16 cellular contexts compared by ENCODE assay signal in genomic region chr10:71595649-71596048, GRCh38.
DNase-seq lines count a peak whose midpoint lies in the region; ATAC-seq, FAIRE-seq and TF ChIP-seq lines count a peak whose summit lies in the region.
"Had no signal": no experiment of that assay in that cellular context is flagged by ENCODE, and none has a peak within 500 bp of the region (broad histone marks: within the 10 kb centered on the region; RNA-seq: fewer than 3 reads in every experiment).

No MANE protein-coding gene starts in this region.

- no peaks in the 10 kb centered on the region for H3K79me1 ChIP-seq in neuronal stem cell (ENCODE audit: low read depth, low read length)

- H2BK5ac ChIP-seq in neuronal stem cell (ENCODE audit: low read length), result no peak overlapping the region

- H3K79me2 ChIP-seq in K562 (ENCODE audit: control insufficient read depth, insufficient read depth, low read length), result no peaks in the 10 kb centered on the region

- TF ChIP-seq CTCF in WERI-Rb-1 (IDR thresholded peaks at IDR 0.05; ENCODE audit: low read depth, low read length) (no peak), K562 (IDR thresholded peaks at IDR 0.05 in 2 of 3, conservative IDR thresholded peaks at IDR 0.05 in 1 of 3; ENCODE audit: insufficient read depth in 2 of 3, low read depth in 1 of 3, low read length in 3 of 3) (no peak), dorsolateral prefrontal cortex (IDR thresholded peaks at IDR 0.05 in 54 of 56, conservative IDR thresholded peaks at IDR 0.05 in 2 of 56; ENCODE audit: low read depth in 1 of 56, partially characterized antibody in 56 of 56) (no peak)

- TF ChIP-seq EP300 in K562 (IDR thresholded peaks at IDR 0.05; ENCODE audit: low read length), result no peak

- no peak overlapping the region for H2AK5ac ChIP-seq in neuronal stem cell (ENCODE audit: low read depth, low read length)

- H3K27me3 ChIP-seq in WERI-Rb-1 (ENCODE audit: insufficient read depth, low read depth, severe bottlenecking) (no peaks in the 10 kb centered on the region), K562 (ENCODE audit: control insufficient read depth in 2 of 2, insufficient read depth in 2 of 2, low read length in 2 of 2) (no peaks in the 10 kb centered on the region; a peak in 1 of 5 replicates), neuronal stem cell (ENCODE audit: control insufficient read depth in 3 of 3, insufficient read depth in 3 of 3, low read depth in 1 of 3, low read length in 3 of 3) (peaks cover 0 to 4% (median 0%) of the 10 kb centered on the region in 3 experiments), dorsolateral prefrontal cortex (no peaks in the 10 kb centered on the region)
- H3K27me3 ChIP-seq: BE2C had no signal

- no peak overlapping the region for H4K91ac ChIP-seq in neuronal stem cell (ENCODE audit: low read depth, low read length, poor library complexity)

- WGBS in K562 (ENCODE audit: insufficient coverage, low coverage, missing lambda C conversion rate), result 76% methylated on average over 7 of the region's 7 CpGs
- WGBS in neuronal stem cell (ENCODE audit: extremely low coverage in 2 of 2, insufficient read length in 2 of 2, insufficient replicate concordance in 1 of 2), 2 donors, result no CpG with 5 or more reads among the region's 7 CpGs

- H3K27ac ChIP-seq in WERI-Rb-1 (peak overlapping the region; percentile 74), K562 (ENCODE audit: extremely low read depth, low read depth, low read length) (no peak overlapping the region), neuronal stem cell (replicated peaks; ENCODE audit: low read length) (no peak overlapping the region), dorsolateral prefrontal cortex (no peak overlapping the region)

- no peak overlapping the region for H2AFZ ChIP-seq in K562 (ENCODE audit: low read depth, low read length)
- no peak overlapping the region for H2AFZ ChIP-seq in neuronal stem cell (ENCODE audit: low read length)
- H2AFZ ChIP-seq: GM23338 had no signal

- H3K9ac ChIP-seq in K562 (ENCODE audit: insufficient read depth in 1 of 2, low read depth in 2 of 2, low read length in 2 of 2) (0 out of 4 replicates have a peak overlapping the region, but pooled peaks of 1 of the 2 experiments have one; percentile 24), neuronal stem cell (ENCODE audit: low read depth, low read length, poor library complexity) (no peak overlapping the region)

- intact Hi-C loops in K562 (cut with micrococcal nuclease), result no loop called here
- intact Hi-C loops in dorsolateral prefrontal cortex (cut with DNase I), result no loop called here

- no peaks in the 10 kb centered on the region for H4K20me1 ChIP-seq in K562 (replicated peaks; ENCODE audit: control insufficient read depth, insufficient read depth, low read length)

- BruUV-seq in K562 (replicated peaks; lab: Mats Ljungman, UMichigan), result no TSS peak

- FAIRE-seq in K562 (lab: Jason Lieb, UNC), result peak; percentile 37
- FAIRE-seq: A204.1, GM19239, H54 had no signal

- H3K4ac ChIP-seq in neuronal stem cell (ENCODE audit: low read length), result no peak overlapping the region

- no peak for TF ChIP-seq POLR2A in K562 (conservative IDR thresholded peaks at IDR 0.05)

- H2BK12ac ChIP-seq in neuronal stem cell (ENCODE audit: low read length), result no peak overlapping the region

- no peak overlapping the region for H3K23ac ChIP-seq in neuronal stem cell (ENCODE audit: low read depth, low read length, poor library complexity)

- no peaks in the 10 kb centered on the region for H3K9me1 ChIP-seq in K562 (ENCODE audit: control insufficient read depth, insufficient read depth, low read length)

- H2BK120ac ChIP-seq in neuronal stem cell (ENCODE audit: low read depth, low read length), result no peak overlapping the region

- peak overlapping the region; percentile 12 for H2BK15ac ChIP-seq in neuronal stem cell (ENCODE audit: low read length)

- H3K9me3 ChIP-seq in WERI-Rb-1 (ENCODE audit: severe bottlenecking), result no peaks in the 10 kb centered on the region
- H3K9me3 ChIP-seq in K562 (replicated peaks; ENCODE audit: control insufficient read depth, insufficient read depth, low read depth, low read length), result no peaks in the 10 kb centered on the region
- H3K9me3 ChIP-seq in neuronal stem cell (replicated peaks in 1 of 2; ENCODE audit: control insufficient read depth in 2 of 2, insufficient read depth in 1 of 2, low read depth in 1 of 2, low read length in 2 of 2), result no peaks in the 10 kb centered on the region
- H3K9me3 ChIP-seq: BE2C had no signal

- H3K4me1 ChIP-seq in K562 (replicated peaks in 1 of 2; ENCODE audit: control insufficient read depth in 2 of 2, insufficient read depth in 2 of 2, low read length in 2 of 2), result peaks cover 7 to 22% of the 10 kb centered on the region in 2 experiments
- H3K4me1 ChIP-seq in neuronal stem cell (ENCODE audit: control insufficient read depth in 2 of 2, insufficient read depth in 1 of 2, low read depth in 1 of 2, low read length in 2 of 2), result peaks cover 0 to 2% of the 10 kb centered on the region in 2 donors
- H3K4me1 ChIP-seq: BE2C had no signal

- no peak overlapping the region for H3K4me3 ChIP-seq in WERI-Rb-1 (ENCODE audit: low read depth, low read length)
- H3K4me3 ChIP-seq in K562, result no peak overlapping the region
- H3K4me3 ChIP-seq in neuronal stem cell (ENCODE audit: low read length in 2 of 2), result no peak overlapping the region
- H3K4me3 ChIP-seq in dorsolateral prefrontal cortex, result no peak overlapping the region
- H3K4me3 ChIP-seq: GM23338 had no signal

- POLR2A ChIA-PET in K562 (lab: Yijun Ruan, JAX), result no interaction called here

- no peak overlapping the region for H3K4me2 ChIP-seq in K562 (ENCODE audit: insufficient read depth, low read length)
- no peak overlapping the region for H3K4me2 ChIP-seq in neuronal stem cell (ENCODE audit: insufficient read depth, low read length, poor library complexity, severe bottlenecking)
- H3K4me2 ChIP-seq: GM23338 had no signal

- in situ Hi-C loops in K562 (cut with MboI), result no loop called here

- no peak overlapping the region for H4K8ac ChIP-seq in neuronal stem cell (ENCODE audit: low read depth, low read length)

- H3K14ac ChIP-seq in neuronal stem cell (ENCODE audit: low read length), result no peak overlapping the region

- TF ChIP-seq RAD21 in K562 (CRISPR knock-in tag; conservative IDR thresholded peaks at IDR 0.05 in 1 of 2, IDR thresholded peaks at IDR 0.05 in 1 of 2), result no peak

- ATAC-seq in K562 (no peak), HG02763 (IDR thresholded peaks at IDR 0.05; ENCODE audit: unreplicated experiment) (no peak)
- ATAC-seq: GM23338 had no signal

- DNase-seq in WERI-Rb-1, result no peak
- no peak for DNase-seq in K562 (ENCODE audit: extremely low read depth in 1 of 4, low spot score in 3 of 4)
- DNase-seq in neuronal stem cell (ENCODE audit: low spot score), result no peak
- DNase-seq in dorsolateral prefrontal cortex, result no peak
- no peak for DNase-seq in pons (ENCODE audit: low spot score)
- DNase-seq: ACHN; BE2C; CD4-positive, alpha-beta memory T cell; DMS79 treated with DMSO at 0.1 percent for 48 hours; GF-D8; HCEC 1CT had no signal

- H3K36me3 ChIP-seq in WERI-Rb-1 (peaks cover 61% of the 10 kb centered on the region), K562 (ENCODE audit: control insufficient read depth, insufficient read depth, low read length) (no peaks in the 10 kb centered on the region), neuronal stem cell (replicated peaks in 1 of 2; ENCODE audit: control insufficient read depth in 2 of 2, insufficient read depth in 2 of 2, low read length in 2 of 2) (no peaks in the 10 kb centered on the region)
- H3K36me3 ChIP-seq: BE2C had no signal

- CTCF ChIA-PET in K562 (lab: Yijun Ruan, JAX; ENCODE audit: low intra/inter-chr PET ratio), result no interaction called here

- H3K18ac ChIP-seq in neuronal stem cell (ENCODE audit: low read length), result no peak overlapping the region

TF ChIP-seq in K562, 482 proteins besides CTCF, POLR2A, EP300 and RAD21 (continues in another document):
- TF ChIP-seq CCAR2 (IDR thresholded peaks at IDR 0.05; ENCODE audit: low read depth, low read length), result no peak
- peak; percentile 55; the same call in 1 of the 2 replicates for TF ChIP-seq RAD51 (IDR thresholded peaks at IDR 0.05; ENCODE audit: borderline replicate concordance, low read depth)
- no peak for TF ChIP-seq ZNF384 (IDR thresholded peaks at IDR 0.05; ENCODE audit: low read depth, low read length)
- no peak for TF ChIP-seq SAFB (IDR thresholded peaks at IDR 0.05; ENCODE audit: borderline replicate concordance, low read depth, low read length)
- no peak for TF ChIP-seq FOS (IDR thresholded peaks at IDR 0.05; ENCODE audit: extremely low read depth, insufficient read length)
- no peak for TF ChIP-seq TBL1XR1 (IDR thresholded peaks at IDR 0.05; ENCODE audit: low read length in 2 of 2)
- TF ChIP-seq, protein P1, sequence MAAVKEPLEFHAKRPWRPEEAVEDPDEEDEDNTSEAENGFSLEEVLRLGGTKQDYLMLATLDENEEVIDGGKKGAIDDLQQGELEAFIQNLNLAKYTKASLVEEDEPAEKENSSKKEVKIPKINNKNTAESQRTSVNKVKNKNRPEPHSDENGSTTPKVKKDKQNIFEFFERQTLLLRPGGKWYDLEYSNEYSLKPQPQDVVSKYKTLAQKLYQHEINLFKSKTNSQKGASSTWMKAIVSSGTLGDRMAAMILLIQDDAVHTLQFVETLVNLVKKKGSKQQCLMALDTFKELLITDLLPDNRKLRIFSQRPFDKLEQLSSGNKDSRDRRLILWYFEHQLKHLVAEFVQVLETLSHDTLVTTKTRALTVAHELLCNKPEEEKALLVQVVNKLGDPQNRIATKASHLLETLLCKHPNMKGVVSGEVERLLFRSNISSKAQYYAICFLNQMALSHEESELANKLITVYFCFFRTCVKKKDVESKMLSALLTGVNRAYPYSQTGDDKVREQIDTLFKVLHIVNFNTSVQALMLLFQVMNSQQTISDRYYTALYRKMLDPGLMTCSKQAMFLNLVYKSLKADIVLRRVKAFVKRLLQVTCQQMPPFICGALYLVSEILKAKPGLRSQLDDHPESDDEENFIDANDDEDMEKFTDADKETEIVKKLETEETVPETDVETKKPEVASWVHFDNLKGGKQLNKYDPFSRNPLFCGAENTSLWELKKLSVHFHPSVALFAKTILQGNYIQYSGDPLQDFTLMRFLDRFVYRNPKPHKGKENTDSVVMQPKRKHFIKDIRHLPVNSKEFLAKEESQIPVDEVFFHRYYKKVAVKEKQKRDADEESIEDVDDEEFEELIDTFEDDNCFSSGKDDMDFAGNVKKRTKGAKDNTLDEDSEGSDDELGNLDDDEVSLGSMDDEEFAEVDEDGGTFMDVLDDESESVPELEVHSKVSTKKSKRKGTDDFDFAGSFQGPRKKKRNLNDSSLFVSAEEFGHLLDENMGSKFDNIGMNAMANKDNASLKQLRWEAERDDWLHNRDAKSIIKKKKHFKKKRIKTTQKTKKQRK (IDR thresholded peaks at IDR 0.05; ENCODE audit: borderline replicate concordance, low read depth, low read length), result no peak
- TF ChIP-seq, protein P2, sequence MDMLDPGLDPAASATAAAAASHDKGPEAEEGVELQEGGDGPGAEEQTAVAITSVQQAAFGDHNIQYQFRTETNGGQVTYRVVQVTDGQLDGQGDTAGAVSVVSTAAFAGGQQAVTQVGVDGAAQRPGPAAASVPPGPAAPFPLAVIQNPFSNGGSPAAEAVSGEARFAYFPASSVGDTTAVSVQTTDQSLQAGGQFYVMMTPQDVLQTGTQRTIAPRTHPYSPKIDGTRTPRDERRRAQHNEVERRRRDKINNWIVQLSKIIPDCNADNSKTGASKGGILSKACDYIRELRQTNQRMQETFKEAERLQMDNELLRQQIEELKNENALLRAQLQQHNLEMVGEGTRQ (CRISPR knock-in tag; IDR thresholded peaks at IDR 0.05), result peak; percentile 50; the same call in 1 of the 2 replicates
